ENCODE assay signal across 10 cellular contexts in genomic region chr1:66354311-66354922, GRCh38.
DNase-seq lines count a peak whose midpoint lies in the region; ATAC-seq and TF ChIP-seq lines count a peak whose summit lies in the region.
"Had no signal": no experiment of that assay in that cellular context is flagged by ENCODE, and none has a peak within 500 bp of the region (broad histone marks: within the 10 kb centered on the region; RNA-seq: fewer than 3 reads in every experiment).

No MANE protein-coding gene starts in this region.

- H3K27ac ChIP-seq in CD8-positive, alpha-beta T cell (ENCODE audit: low read depth, low read length), result no peak overlapping the region

- POLR2A ChIA-PET in CD8-positive, alpha-beta T cell (lab: Charles Lee), result interaction anchor here (1.6 kb wide), 1 partner anchor 10 kb away, joined by 5 read pairs; no protein-coding TSS in a partner anchor

- peaks cover 93% of the 10 kb centered on the region for H3K4me1 Mint-ChIP-seq in CD8-positive, alpha-beta T cell (ENCODE audit: low read depth)
- H3K4me1 Mint-ChIP-seq in endothelial cell (ENCODE audit: unreplicated experiment) (peaks cover 75% of the 10 kb centered on the region), nephron (peaks cover 64% of the 10 kb centered on the region)

- no peak for DNase-seq in CD8-positive, alpha-beta T cell
- DNase-seq in NCI-H226 (peak; percentile 33), endothelial cell (ENCODE audit: low spot score) (no peak), NCI-H146 (lab: John Stamatoyannopoulos, UW) (no peak), left lobe of liver (ENCODE audit: low spot score) (no peak)
- DNase-seq in stimulated activated CD8-positive, alpha-beta memory T cell treated with anti-CD3 and anti-CD28 coated beads, Interleukin-4, amount 100 ng/mL, for 48 hours, result no peak
- DNase-seq: activated T-cell treated with anti-CD3 and anti-CD28 coated beads, Interleukin-2, amount 50 U/mL, for 1 hour; naive thymus-derived CD4-positive, alpha-beta T cell had no signal

- peaks cover 3% of the 10 kb centered on the region for H3K36me3 ChIP-seq in CD8-positive, alpha-beta T cell (ENCODE audit: insufficient read depth, low read length)

- H3K9me3 ChIP-seq in CD8-positive, alpha-beta T cell (ENCODE audit: low read length), result no peaks in the 10 kb centered on the region

- H3K27me3 ChIP-seq in CD8-positive, alpha-beta T cell (ENCODE audit: insufficient read depth, low read length), result no peaks in the 10 kb centered on the region

- H3K27ac Mint-ChIP-seq in CD8-positive, alpha-beta T cell, result peak overlapping the region; percentile 56
- H3K27ac Mint-ChIP-seq in endothelial cell (ENCODE audit: unreplicated experiment) (peak overlapping the region; percentile 99), nephron (peak overlapping the region; percentile 92 to 97 (median 95))

- CTCF ChIA-PET in CD8-positive, alpha-beta T cell (lab: Charles Lee), result interaction anchor here (1.2 to 1.8 kb wide), 3 partner anchors 15 to 92 kb away, joined by 5 to 6 read pairs (median 5); no protein-coding TSS in a partner anchor

- TF ChIP-seq CTCF in CD8-positive, alpha-beta T cell (IDR thresholded peaks at IDR 0.05), result no peak
- no peak for TF ChIP-seq CTCF in endothelial cell (IDR thresholded peaks at IDR 0.05; ENCODE audit: unreplicated experiment)
- no peak for TF ChIP-seq CTCF in nephron (IDR thresholded peaks at IDR 0.05; ENCODE audit: unreplicated experiment in 3 of 3)

- intact Hi-C loops in CD8-positive, alpha-beta T cell (cut with DNase I, micrococcal nuclease), result loop anchor here in 1 of 2 experiments (5.0 kb wide), 1 partner anchor 72 kb away; no protein-coding TSS in a partner anchor

- H3K4me1 ChIP-seq in CD8-positive, alpha-beta T cell (ENCODE audit: insufficient read depth, low read length), result peaks cover 79% of the 10 kb centered on the region

- no peak overlapping the region for H3K4me3 ChIP-seq in CD8-positive, alpha-beta T cell (ENCODE audit: low read depth, low read length)

- ATAC-seq in CD8-positive, alpha-beta T cell, result no peak
- ATAC-seq in GM18873 (IDR thresholded peaks at IDR 0.05; ENCODE audit: low FRiP score, unreplicated experiment) (no peak), left lobe of liver (no peak)
- ATAC-seq: naive thymus-derived CD4-positive, alpha-beta T cell had no signal

- H3K4me3 Mint-ChIP-seq in CD8-positive, alpha-beta T cell, result no peak overlapping the region
- H3K4me3 Mint-ChIP-seq in endothelial cell (ENCODE audit: unreplicated experiment), result peak overlapping the region; percentile 80
- peak overlapping the region; percentile 66 to 77 (median 75) for H3K4me3 Mint-ChIP-seq in nephron

- peaks cover 54% of the 10 kb centered on the region for H3K36me3 Mint-ChIP-seq in CD8-positive, alpha-beta T cell
- peaks cover 14% of the 10 kb centered on the region for H3K36me3 Mint-ChIP-seq in endothelial cell (ENCODE audit: low read depth, unreplicated experiment)
- no peaks in the 10 kb centered on the region for H3K36me3 Mint-ChIP-seq in nephron (ENCODE audit: low read depth)

- no peaks in the 10 kb centered on the region for H3K27me3 Mint-ChIP-seq in CD8-positive, alpha-beta T cell (ENCODE audit: low read depth)
- H3K27me3 Mint-ChIP-seq in endothelial cell (ENCODE audit: unreplicated experiment) (peaks cover 1% of the 10 kb centered on the region), nephron (ENCODE audit: low read depth) (no peaks in the 10 kb centered on the region)
- H3K27me3 Mint-ChIP-seq: naive thymus-derived CD4-positive, alpha-beta T cell had no signal

- H3K9me3 Mint-ChIP-seq in CD8-positive, alpha-beta T cell, result no peaks in the 10 kb centered on the region
- no peaks in the 10 kb centered on the region for H3K9me3 Mint-ChIP-seq in endothelial cell (ENCODE audit: unreplicated experiment)
- H3K9me3 Mint-ChIP-seq in nephron, result no peaks in the 10 kb centered on the region
